In genomic region chr6:2000962-2001361, GRCh38 we compare ENCODE assay signal across 35 cellular contexts.
A peak's percentile ranks its signal among the peaks of the same experiment; 100 is the strongest.
DNase-seq lines count a peak whose midpoint lies in the region; ATAC-seq, FAIRE-seq and TF ChIP-seq lines count a peak whose summit lies in the region.
"Had no signal": no experiment of that assay in that cellular context is flagged by ENCODE, and none has a peak within 500 bp of the region (broad histone marks: within the 10 kb centered on the region; RNA-seq: fewer than 3 reads in every experiment).

No MANE protein-coding gene starts in this region.

- H3K27ac ChIP-seq in HEK293 (ENCODE audit: extremely low read depth, low read depth, low read length) (no peak overlapping the region), keratinocyte (ENCODE audit: control insufficient read depth, insufficient read depth, low read length) (no peak overlapping the region), uterus (no peak overlapping the region)
- H3K27ac ChIP-seq: 22Rv1; A549; BLaER1; BLaER1 treated with 17β-estradiol and CSF1 and Interleukin-3, amounts not matched to agents 10 nM and 100 nM; C4-2B had no signal

- H3K4me1 Mint-ChIP-seq in activated T-cell treated with anti-CD3 and anti-CD28 coated beads, Interleukin-2, amount 50 U/mL, for 4 hours (ENCODE audit: low read depth), result no peaks in the 10 kb centered on the region
- H3K4me1 Mint-ChIP-seq: B cell; CD4-positive, alpha-beta memory T cell; CD8-positive, alpha-beta memory T cell had no signal

- POLR2A ChIA-PET in HEK293 (lab: Yijun Ruan, JAX), result no interaction called here

- H3K36me3 Mint-ChIP-seq in activated T-cell treated with anti-CD3 and anti-CD28 coated beads, Interleukin-2, amount 50 U/mL, for 4 hours (ENCODE audit: insufficient read depth), result no peaks in the 10 kb centered on the region

- no peaks in the 10 kb centered on the region for H3K79me2 ChIP-seq in keratinocyte (ENCODE audit: control insufficient read depth, insufficient read depth, low read length)

- H4K20me1 ChIP-seq in keratinocyte (ENCODE audit: control insufficient read depth, extremely low read depth, insufficient read depth, low read length), result no peaks in the 10 kb centered on the region
- H4K20me1 ChIP-seq: BLaER1; BLaER1 treated with 17β-estradiol and CSF1 and Interleukin-3, amounts not matched to agents 10 nM and 100 nM had no signal

- no peak for DNase-seq in GM12891 (ENCODE audit: insufficient read length, low spot score)
- no peak for DNase-seq in keratinocyte (ENCODE audit: low read depth, low spot score)
- no peak for DNase-seq in uterus
- no peak for DNase-seq in activated T-cell treated with anti-CD3 and anti-CD28 coated beads, Interleukin-2, amount 50 U/mL, for 4 hours
- DNase-seq: 8988T; ACHN; AML-193; BE2C; C1 segment of cervical spinal cord; Caco-2; Calu3; CD4-positive, alpha-beta memory T cell; CD4-positive, alpha-beta T cell; CD4-positive, CD25-positive, alpha-beta regulatory T cell; CD8-positive, alpha-beta memory T cell; CD8-positive, alpha-beta T cell; COR-L47; DMS 273 treated with DMSO at 0.1 percent for 48 hours; DMS153; DMS53; DMS79; DMS79 treated with DMSO at 0.1 percent for 48 hours; DND-41; EL had no signal

- H3K4me2 ChIP-seq in keratinocyte (ENCODE audit: control insufficient read depth, extremely low read depth, insufficient read depth, low read depth, low read length), result no peak overlapping the region
- H3K4me2 ChIP-seq: A549; BLaER1; BLaER1 treated with 17β-estradiol and CSF1 and Interleukin-3, amounts not matched to agents 10 nM and 100 nM had no signal

- H3K9ac ChIP-seq in keratinocyte (ENCODE audit: control insufficient read depth, extremely low read depth, insufficient read depth, low read length), result no peak overlapping the region
- H3K9ac ChIP-seq: BLaER1; BLaER1 treated with 17β-estradiol and CSF1 and Interleukin-3, amounts not matched to agents 10 nM and 100 nM had no signal

- no peaks in the 10 kb centered on the region for H3K27me3 Mint-ChIP-seq in activated T-cell treated with anti-CD3 and anti-CD28 coated beads, Interleukin-2, amount 50 U/mL, for 4 hours (ENCODE audit: low read depth)
- H3K27me3 Mint-ChIP-seq: B cell; CD4-positive, alpha-beta memory T cell; CD4-positive, alpha-beta T cell; CD4-positive, CD25-positive, alpha-beta regulatory T cell; CD8-positive, alpha-beta memory T cell had no signal

- H3K36me3 ChIP-seq in HEK293 (ENCODE audit: control insufficient read depth in 2 of 2, insufficient read depth in 1 of 2, low read length in 2 of 2) (no peaks in the 10 kb centered on the region), keratinocyte (ENCODE audit: control insufficient read depth in 2 of 2, extremely low read depth in 1 of 2, insufficient read depth in 2 of 2, low read length in 2 of 2) (no peaks in the 10 kb centered on the region), uterus (no peaks in the 10 kb centered on the region)
- H3K36me3 ChIP-seq: BE2C; BLaER1; BLaER1 treated with 17β-estradiol and CSF1 and Interleukin-3, amounts not matched to agents 10 nM and 100 nM had no signal

- no peak for TF ChIP-seq POLR2A in GM12891 (IDR thresholded peaks at IDR 0.05; ENCODE audit: low read depth, low read length)
- TF ChIP-seq POLR2A in uterus (IDR thresholded peaks at IDR 0.05), result no peak

- H3K9me3 ChIP-seq in HEK293 (ENCODE audit: control insufficient read depth, insufficient read depth, low read depth, low read length) (no peaks in the 10 kb centered on the region), keratinocyte (ENCODE audit: control insufficient read depth, low read depth, low read length) (no peaks in the 10 kb centered on the region), uterus (no peaks in the 10 kb centered on the region)
- H3K9me3 ChIP-seq: A549, BE2C, Caco-2 had no signal

- H3K9me1 ChIP-seq in keratinocyte (ENCODE audit: control insufficient read depth, extremely low read depth, insufficient read depth, low read length), result no peaks in the 10 kb centered on the region

- no peaks in the 10 kb centered on the region for H3K9me3 Mint-ChIP-seq in activated T-cell treated with anti-CD3 and anti-CD28 coated beads, Interleukin-2, amount 50 U/mL, for 4 hours
- H3K9me3 Mint-ChIP-seq: CD4-positive, alpha-beta T cell; CD8-positive, alpha-beta T cell had no signal

- TF ChIP-seq CTCF in HEK293 (tag by site-specific recombination; IDR thresholded peaks at IDR 0.05), result no peak
- no peak for TF ChIP-seq CTCF in keratinocyte (optimal IDR thresholded peaks at IDR 0.05 in 1 of 3, IDR thresholded peaks at IDR 0.05 in 1 of 3, conservative IDR thresholded peaks at IDR 0.05 in 1 of 3; ENCODE audit: extremely low read depth in 1 of 3, insufficient read depth in 2 of 3, low read length in 3 of 3)
- no peak for TF ChIP-seq CTCF in uterus (IDR thresholded peaks at IDR 0.05)

- FAIRE-seq in GM12891 (lab: Jason Lieb, UNC) (peak; percentile 52), keratinocyte (lab: Jason Lieb, UNC) (peak; percentile 39)
- FAIRE-seq: A204.1, A549, D721Med had no signal

- H3K27me3 ChIP-seq in keratinocyte (ENCODE audit: control insufficient read depth, extremely low read depth, insufficient read depth, low read length) (no peaks in the 10 kb centered on the region), uterus (no peaks in the 10 kb centered on the region)
- H3K27me3 ChIP-seq: BE2C; BLaER1; BLaER1 treated with 17β-estradiol and CSF1 and Interleukin-3, amounts not matched to agents 10 nM and 100 nM had no signal

- intact Hi-C loops in uterus (cut with DNase I; ENCODE audit: low total_unique reads), result no loop called here

- H3K4me1 ChIP-seq in HEK293 (ENCODE audit: control insufficient read depth, insufficient read depth, low read length) (peaks cover 5% of the 10 kb centered on the region; the same call in 1 of the 2 replicates), keratinocyte (ENCODE audit: control insufficient read depth, extremely low read depth, insufficient read depth, low read length) (no peaks in the 10 kb centered on the region), uterus (no peaks in the 10 kb centered on the region)
- H3K4me1 ChIP-seq: A549, BLaER1, Caco-2 had no signal

- H3K4me3 ChIP-seq in HEK293 (ENCODE audit: low read depth, low read length), result no peak overlapping the region
- no peak overlapping the region for H3K4me3 ChIP-seq in keratinocyte (ENCODE audit: control insufficient read depth in 2 of 3, extremely low read depth in 1 of 3, insufficient read depth in 2 of 3, low read depth in 1 of 3, low read length in 3 of 3)
- H3K4me3 ChIP-seq in uterus, result no peak overlapping the region
- H3K4me3 ChIP-seq: A549; BLaER1; BLaER1 treated with 17β-estradiol and CSF1 and Interleukin-3, amounts not matched to agents 10 nM and 100 nM had no signal

- dilution Hi-C loops in keratinocyte (cut with MboI; ENCODE audit: extremely low pct_ligation_motif_present, low sequenced_read_pairs), result no loop called here

- ATAC-seq in HG03520 (IDR thresholded peaks at IDR 0.05; ENCODE audit: unreplicated experiment), result no peak
- no peak for ATAC-seq in activated T-cell treated with anti-CD3 and anti-CD28 coated beads, Interleukin-2, amount 50 U/mL, for 4 hours
- ATAC-seq: A549; CD8-positive, alpha-beta T cell had no signal

- no peak overlapping the region for H3K4me3 Mint-ChIP-seq in activated T-cell treated with anti-CD3 and anti-CD28 coated beads, Interleukin-2, amount 50 U/mL, for 4 hours
- H3K4me3 Mint-ChIP-seq: B cell; CD14-positive monocyte; CD4-positive, alpha-beta memory T cell; CD4-positive, alpha-beta T cell; CD4-positive, CD25-positive, alpha-beta regulatory T cell; CD8-positive, alpha-beta memory T cell; CD8-positive, alpha-beta T cell had no signal

- CTCF ChIA-PET in HEK293 (lab: Yijun Ruan, JAX), result no interaction called here

- no peak overlapping the region for H2AFZ ChIP-seq in keratinocyte (ENCODE audit: control insufficient read depth, low read length)

TF ChIP-seq in GM12891, 5 proteins besides CTCF, POLR2A, EP300 and RAD21:
- no peak for TF ChIP-seq POLR2AphosphoS5 (IDR thresholded peaks at IDR 0.05; ENCODE audit: low read depth, low read length)

TF ChIP-seq in HEK293, 187 proteins besides CTCF, POLR2A, EP300 and RAD21:
- TF ChIP-seq ZNF423 (tag by site-specific recombination; IDR thresholded peaks at IDR 0.05) (no peak), ZNF184 (tag by site-specific recombination; IDR thresholded peaks at IDR 0.05) (peak; percentile 93)
